21 cellular contexts compared by ENCODE assay signal in the genomic region with DNA sequence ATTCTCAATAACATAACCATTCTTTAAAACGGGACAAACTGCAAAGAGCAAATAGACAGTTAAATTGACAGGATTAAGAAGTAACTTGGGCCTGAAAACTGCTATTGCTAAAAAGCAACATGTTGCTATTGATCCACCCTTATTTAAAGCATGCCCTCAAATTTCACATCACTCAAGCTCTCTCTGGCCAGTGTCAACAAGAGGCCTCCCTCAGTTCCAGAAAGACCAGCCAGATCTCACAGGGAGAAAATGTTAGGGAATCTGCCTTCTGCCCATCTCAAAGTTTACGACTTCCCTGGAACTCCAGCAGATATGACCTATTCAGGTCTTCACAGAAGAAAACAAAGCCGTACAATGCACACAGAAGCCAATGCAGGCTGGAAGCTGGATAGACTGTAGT. TPM values are rescaled to one million over a fixed set of nuclear protein-coding genes. Genes with fewer than 3 reads are reported as not detected.
A peak's percentile ranks its signal among the peaks of the same experiment; 100 is the strongest.
DNase-seq lines count a peak whose midpoint lies in the region; ATAC-seq, FAIRE-seq and TF ChIP-seq lines count a peak whose summit lies in the region.
"Had no signal": no experiment of that assay in that cellular context is flagged by ENCODE, and none has a peak within 500 bp of the region (broad histone marks: within the 10 kb centered on the region; RNA-seq: fewer than 3 reads in every experiment).

No MANE protein-coding gene starts in this region.

- peaks cover 58% of the 10 kb centered on the region for H3K79me2 ChIP-seq in endothelial cell of umbilical vein (ENCODE audit: control insufficient read depth, insufficient read depth, low read length)

- WGBS in heart right ventricle, 2 donors: 17 to 34% methylated on average over 3 of the region's 3 CpGs

- peak overlapping the region in 2 of 3 experiments; percentile 40 to 55 for H3K4me3 Mint-ChIP-seq in nephron
- no peak overlapping the region for H3K4me3 Mint-ChIP-seq in type B pancreatic cell
- no peak overlapping the region for H3K4me3 Mint-ChIP-seq in activated T-helper 2 cell treated with anti-CD3 and anti-CD28 coated beads, Interferon-gamma antibody, Interleukin-2, Interleukin-4, amounts not matched to agents 10 μg/mL and 5 μg/mL and 100 μg/mL, durations not matched to agents 14 hours and 24 hours and 36 hours (ENCODE audit: low read depth)
- H3K4me3 Mint-ChIP-seq: activated CD4-positive, alpha-beta T cell treated with anti-CD3 and anti-CD28 coated beads, Interleukin-2, amount 10 ng/mL, durations not matched to agents 7 days and 5 days; CD4-positive, alpha-beta memory T cell; stimulated activated memory B cell treated with anti-CD40 and anti-IgM and Interleukin-4, amounts not matched to agents 10 μg/mL and 1 μg/mL and 100 μg/mL, for 72 hours had no signal

- POLR2A ChIA-PET in endothelial cell of umbilical vein (lab: Charles Lee): no interaction called here

- no peaks in the 10 kb centered on the region for H3K9me3 ChIP-seq in heart right ventricle
- no peaks in the 10 kb centered on the region for H3K9me3 ChIP-seq in endothelial cell of umbilical vein (replicated peaks; ENCODE audit: control insufficient read depth, insufficient read depth, low read length)
- H3K9me3 ChIP-seq: prostate gland, tibial nerve had no signal

- TF ChIP-seq CTCF in heart right ventricle (IDR thresholded peaks at IDR 0.05) (no peak), endothelial cell of umbilical vein (IDR thresholded peaks at IDR 0.05; ENCODE audit: extremely low read depth in 1 of 2, insufficient read depth in 1 of 2, low read depth in 1 of 2, low read length in 2 of 2) (no peak), nephron (IDR thresholded peaks at IDR 0.05; ENCODE audit: unreplicated experiment in 3 of 3) (no peak), type B pancreatic cell (conservative IDR thresholded peaks at IDR 0.05) (no peak)

- CTCF ChIA-PET in endothelial cell of umbilical vein (lab: Charles Lee): interaction anchor here (1.0 to 2.8 kb wide), 5 partner anchors 24 to 221 kb away, joined by 3 to 81 read pairs (median 11); a partner anchor contains a TSS

- peaks cover 0 to 16% (median 13%) of the 10 kb centered on the region in 9 donors for H3K36me3 ChIP-seq in heart right ventricle
- H3K36me3 ChIP-seq in endothelial cell of umbilical vein (ENCODE audit: control insufficient read depth in 2 of 2, extremely low read depth in 1 of 2, insufficient read depth in 2 of 2, low read length in 2 of 2): peaks cover 3 to 5% of the 10 kb centered on the region in 2 experiments

- no peaks in the 10 kb centered on the region for H3K27me3 ChIP-seq in heart right ventricle
- H3K27me3 ChIP-seq in endothelial cell of umbilical vein (ENCODE audit: control insufficient read depth in 2 of 2, insufficient read depth in 2 of 2, low read length in 2 of 2): no peaks in the 10 kb centered on the region
- H3K27me3 ChIP-seq: foreskin keratinocyte, tibial nerve had no signal

- H3K4me1 Mint-ChIP-seq in nephron (peaks cover 63% of the 10 kb centered on the region), type B pancreatic cell (ENCODE audit: unreplicated experiment) (peaks cover 43% of the 10 kb centered on the region)
- peaks cover 30% of the 10 kb centered on the region for H3K4me1 Mint-ChIP-seq in activated T-helper 2 cell treated with anti-CD3 and anti-CD28 coated beads, Interferon-gamma antibody, Interleukin-2, Interleukin-4, amounts not matched to agents 10 μg/mL and 5 μg/mL and 100 μg/mL, durations not matched to agents 14 hours and 24 hours and 36 hours (ENCODE audit: low read depth)

- H3K9ac ChIP-seq in endothelial cell of umbilical vein (replicated peaks; ENCODE audit: extremely low read depth, insufficient read depth, low read length): no peak overlapping the region

- intact Hi-C loops in heart right ventricle (cut with DNase I): loop anchor here in 8 of 10 donors (2.0 to 10.0 kb wide), 5 partner anchors 99 to 225 kb away; no protein-coding TSS in a partner anchor
- intact Hi-C loops in Right ventricle myocardium superior (cut with DNase I): loop anchor here (10.0 kb wide), 1 partner anchor 215 kb away; no protein-coding TSS in a partner anchor
- intact Hi-C loops in endothelial cell of umbilical vein (cut with micrococcal nuclease): loop anchor here (10.0 kb wide), 1 partner anchor 385 kb away; a partner anchor contains a TSS
- intact Hi-C loops in activated T-helper 2 cell treated with anti-CD3 and anti-CD28 coated beads, Interferon-gamma antibody, Interleukin-2, Interleukin-4, amounts not matched to agents 10 μg/mL and 5 μg/mL and 100 μg/mL, durations not matched to agents 14 hours and 24 hours and 36 hours (cut with micrococcal nuclease): loop anchor here (10.0 kb wide), 1 partner anchor 225 kb away; no protein-coding TSS in a partner anchor

- H3K27me3 Mint-ChIP-seq in nephron (ENCODE audit: low read depth) (no peaks in the 10 kb centered on the region), type B pancreatic cell (no peaks in the 10 kb centered on the region)
- H3K27me3 Mint-ChIP-seq in activated T-helper 2 cell treated with anti-CD3 and anti-CD28 coated beads, Interferon-gamma antibody, Interleukin-2, Interleukin-4, amounts not matched to agents 10 μg/mL and 5 μg/mL and 100 μg/mL, durations not matched to agents 14 hours and 24 hours and 36 hours (ENCODE audit: low read depth): no peaks in the 10 kb centered on the region
- H3K27me3 Mint-ChIP-seq: activated CD4-positive, alpha-beta T cell treated with anti-CD3 and anti-CD28 coated beads, Interleukin-2, amount 10 ng/mL, durations not matched to agents 7 days and 5 days; CD4-positive, alpha-beta memory T cell; stimulated activated memory B cell treated with anti-CD40 and anti-IgM and Interleukin-4, amounts not matched to agents 10 μg/mL and 1 μg/mL and 100 μg/mL, for 72 hours had no signal

- BruUV-seq in endothelial cell of umbilical vein (replicated peaks; lab: Mats Ljungman, UMichigan): no TSS peak

- no peaks in the 10 kb centered on the region for H3K9me1 ChIP-seq in endothelial cell of umbilical vein (replicated peaks; ENCODE audit: control insufficient read depth, extremely low read depth, insufficient read depth, low read length)

- H3K36me3 Mint-ChIP-seq in nephron (ENCODE audit: low read depth) (peaks cover 21% of the 10 kb centered on the region), type B pancreatic cell (peaks cover 9% of the 10 kb centered on the region)
- peaks cover 19% of the 10 kb centered on the region for H3K36me3 Mint-ChIP-seq in activated T-helper 2 cell treated with anti-CD3 and anti-CD28 coated beads, Interferon-gamma antibody, Interleukin-2, Interleukin-4, amounts not matched to agents 10 μg/mL and 5 μg/mL and 100 μg/mL, durations not matched to agents 14 hours and 24 hours and 36 hours (ENCODE audit: low read depth)

- dilution Hi-C loops in endothelial cell of umbilical vein (cut with MboI; ENCODE audit: extremely low pct_ligation_motif_present, low sequenced_read_pairs): no loop called here

- H3K4me3 ChIP-seq in heart right ventricle (no peak overlapping the region), endothelial cell of umbilical vein (replicated peaks in 1 of 3; ENCODE audit: insufficient read depth in 1 of 3, low read depth in 1 of 3, low read length in 3 of 3) (no peak overlapping the region)
- H3K4me3 ChIP-seq: coronary artery, prostate gland, tibial nerve had no signal

- no peak for DNase-seq in heart right ventricle
- no peak for DNase-seq in Right ventricle myocardium superior
- peak; percentile 46 for DNase-seq in endothelial cell of umbilical vein (ENCODE audit: low read depth, low spot score)
- DNase-seq in type B pancreatic cell (ENCODE audit: extremely low spot score, unreplicated experiment): no peak
- DNase-seq in NCI-H748 treated with DMSO at 0.1 percent for 48 hours (lab: John Stamatoyannopoulos, UW): no peak
- DNase-seq in NOMO-1 treated with dmso at 0.1 percent for 144 hours (lab: John Stamatoyannopoulos, UW; ENCODE audit: unreplicated experiment): no peak
- no peak for DNase-seq in activated T-helper 2 cell treated with anti-CD3 and anti-CD28 coated beads, Interferon-gamma antibody, Interleukin-2, Interleukin-4, amounts not matched to agents 10 μg/mL and 5 μg/mL and 100 μg/mL, durations not matched to agents 14 hours and 24 hours and 36 hours (ENCODE audit: low spot score)
- DNase-seq: activated CD4-positive, alpha-beta T cell treated with anti-CD3 and anti-CD28 coated beads, Interleukin-2, amount 10 ng/mL, durations not matched to agents 7 days and 5 days; activated naive CD4-positive, alpha-beta T cell treated with Interleukin-2 at 50 U/mL for 16 hours; CD4-positive, alpha-beta memory T cell; foreskin keratinocyte; GOT3; NCI-H146; NCI-H2227 treated with DMSO at 0.1 percent for 48 hours; stimulated activated CD4-positive, alpha-beta T cell treated with anti-CD3 and anti-CD28 coated beads, Interleukin-12 subunit alpha, Interleukin-12 subunit beta, amount 100 ng/mL, for 4 hours had no signal

- no peak for FAIRE-seq in endothelial cell of umbilical vein (lab: Jason Lieb, UNC)

- peaks cover 2% of the 10 kb centered on the region for H4K20me1 ChIP-seq in endothelial cell of umbilical vein (replicated peaks; ENCODE audit: control insufficient read depth, extremely low read depth, insufficient read depth, low read length)

- H2AFZ ChIP-seq in endothelial cell of umbilical vein (ENCODE audit: low read depth, low read length): no peak overlapping the region

- peaks cover 20 to 99% (median 77%) of the 10 kb centered on the region in 9 donors for H3K4me1 ChIP-seq in heart right ventricle
- H3K4me1 ChIP-seq in endothelial cell of umbilical vein (ENCODE audit: control insufficient read depth, extremely low read depth, insufficient read depth, low read length): peaks cover 28% of the 10 kb centered on the region

- TF ChIP-seq POLR2A in endothelial cell of umbilical vein (IDR thresholded peaks at IDR 0.05; ENCODE audit: low read depth, low read length): no peak

- no peak overlapping the region for H3K4me2 ChIP-seq in endothelial cell of umbilical vein (ENCODE audit: insufficient read depth, low read length)

- ATAC-seq in heart right ventricle (no peak), Right ventricle myocardium superior (ENCODE audit: poor library complexity) (no peak)
- ATAC-seq: foreskin keratinocyte; stimulated activated memory B cell treated with anti-CD40 and anti-IgM and Interleukin-4, amounts not matched to agents 10 μg/mL and 1 μg/mL and 100 μg/mL, for 72 hours had no signal

- peak overlapping the region in 7 of 10 donors; percentile 12 to 74 (median 68) for H3K27ac ChIP-seq in heart right ventricle
- no peak overlapping the region for H3K27ac ChIP-seq in endothelial cell of umbilical vein (ENCODE audit: insufficient read depth, low read depth, low read length)
- H3K27ac ChIP-seq: coronary artery, foreskin keratinocyte, prostate gland, RWPE1 had no signal

- no peaks in the 10 kb centered on the region for H3K9me3 Mint-ChIP-seq in nephron
- H3K9me3 Mint-ChIP-seq in type B pancreatic cell: no peaks in the 10 kb centered on the region
- no peaks in the 10 kb centered on the region for H3K9me3 Mint-ChIP-seq in activated T-helper 2 cell treated with anti-CD3 and anti-CD28 coated beads, Interferon-gamma antibody, Interleukin-2, Interleukin-4, amounts not matched to agents 10 μg/mL and 5 μg/mL and 100 μg/mL, durations not matched to agents 14 hours and 24 hours and 36 hours
- H3K9me3 Mint-ChIP-seq: activated CD4-positive, alpha-beta T cell treated with anti-CD3 and anti-CD28 coated beads, Interleukin-2, amount 10 ng/mL, durations not matched to agents 7 days and 5 days; stimulated activated memory B cell treated with anti-CD40 and anti-IgM and Interleukin-4, amounts not matched to agents 10 μg/mL and 1 μg/mL and 100 μg/mL, for 72 hours had no signal

- H3K27ac Mint-ChIP-seq in nephron (peak overlapping the region; percentile 73 to 92 (median 79)), type B pancreatic cell (peak overlapping the region; percentile 18)
- no peak overlapping the region for H3K27ac Mint-ChIP-seq in activated T-helper 2 cell treated with anti-CD3 and anti-CD28 coated beads, Interferon-gamma antibody, Interleukin-2, Interleukin-4, amounts not matched to agents 10 μg/mL and 5 μg/mL and 100 μg/mL, durations not matched to agents 14 hours and 24 hours and 36 hours
- H3K27ac Mint-ChIP-seq: activated CD4-positive, alpha-beta T cell treated with anti-CD3 and anti-CD28 coated beads, Interleukin-2, amount 10 ng/mL, durations not matched to agents 7 days and 5 days; stimulated activated memory B cell treated with anti-CD40 and anti-IgM and Interleukin-4, amounts not matched to agents 10 μg/mL and 1 μg/mL and 100 μg/mL, for 72 hours had no signal

RNA-seq across cellular contexts. Expression of a gene that starts 9.0 kb away (rescaled TPM):
- 10 to 100 TPM; 27.8 to 41.8 (median 34.7) TPM for total RNA-seq in heart right ventricle
- polyA plus RNA-seq in heart right ventricle: 10 to 100 TPM; 17.9 to 43.5 TPM
- 34.2 TPM for total RNA-seq in Right ventricle myocardium superior
- total RNA-seq in endothelial cell of umbilical vein: 44.7 and 46.8 TPM in 2 replicates
- polyA plus RNA-seq in endothelial cell of umbilical vein: 65.5 and 70.9 TPM in 2 replicates
- polyA plus RNA-seq in endothelial cell of umbilical vein (2011; cell fraction: cytosol; rRNA removed): 68.3 and 74.2 TPM in 2 replicates
- 59.4 and 64.4 TPM in 2 replicates for polyA plus RNA-seq in endothelial cell of umbilical vein (2011; cell fraction: nucleus; rRNA removed)
- polyA plus RNA-seq in endothelial cell of umbilical vein (2012): 50.3 and 52.0 TPM in 2 replicates
- 36.9 and 48.1 TPM in 2 replicates for polyA minus RNA-seq in endothelial cell of umbilical vein
- 40.9 TPM for polyA minus RNA-seq in endothelial cell of umbilical vein (2011; cell fraction: cytosol; rRNA and poly(A)+ RNA removed)
- polyA minus RNA-seq in endothelial cell of umbilical vein (2011; cell fraction: nucleus; rRNA and poly(A)+ RNA removed): 25.1 and 28.5 TPM in 2 replicates
- total RNA-seq in type B pancreatic cell (ENCODE audit: low replicate concordance): 37.2 and 41.7 TPM in 2 replicates
- total RNA-seq in activated T-helper 2 cell treated with anti-CD3 and anti-CD28 coated beads, Interferon-gamma antibody, Interleukin-2, Interleukin-4, amounts not matched to agents 10 μg/mL and 5 μg/mL and 100 μg/mL, durations not matched to agents 14 hours and 24 hours and 36 hours: 51.6 and 51.7 TPM in 2 replicates

Comparison
In these comparisons a context has a peak if more than half of its experiments do, and no peak if none do; other contexts are left out.
1. H3K4me3 Mint-ChIP-seq: peak in nephron (2 of 3); none in type B pancreatic cell (single experiment) and activated T-helper 2 cell treated with anti-CD3 and anti-CD28 coated beads, Interferon-gamma antibody, Interleukin-2, Interleukin-4, amounts not matched to agents 10 μg/mL and 5 μg/mL and 100 μg/mL, durations not matched to agents 14 hours and 24 hours and 36 hours (single experiment).